In the genomic region with DNA sequence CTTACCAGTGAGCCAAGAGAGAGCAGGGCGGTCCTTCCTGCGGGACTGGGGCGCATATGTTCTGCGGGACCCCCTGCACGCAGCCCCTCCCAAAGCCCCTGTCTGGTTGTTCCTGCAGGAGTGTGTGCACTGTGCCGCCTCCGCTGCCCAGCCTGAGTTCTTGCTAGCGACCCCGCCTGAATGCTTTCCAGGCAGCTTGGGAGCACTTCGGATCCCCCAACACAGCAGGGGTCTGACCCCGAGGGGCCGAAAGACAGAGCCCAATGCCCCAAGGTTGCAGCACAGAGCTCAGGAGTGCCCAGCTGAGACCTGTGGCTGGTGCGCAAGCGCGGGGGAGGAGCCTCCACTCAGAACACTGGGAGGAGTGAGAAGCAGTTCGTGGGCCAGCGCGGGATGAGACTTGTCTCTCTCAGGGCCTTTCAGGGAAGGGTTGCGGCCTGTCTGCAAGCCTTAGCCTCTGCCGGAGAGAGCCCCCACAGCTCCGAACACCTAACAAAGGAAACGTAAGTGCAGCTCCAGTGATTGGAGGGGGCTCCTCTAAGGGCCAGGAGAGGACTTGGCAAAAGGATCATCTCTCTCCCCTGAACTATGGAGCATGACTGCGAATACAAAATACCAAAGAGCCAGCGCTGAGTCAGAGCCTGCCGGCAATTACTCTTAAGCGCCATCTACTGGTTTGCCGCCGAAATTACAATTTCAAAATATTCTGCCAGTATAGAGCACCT, we compare ENCODE assay signal across 8 cellular contexts. TPM values are rescaled to one million over a fixed set of nuclear protein-coding genes. Genes with fewer than 3 reads are reported as not detected.
A peak's percentile ranks its signal among the peaks of the same experiment; 100 is the strongest.
DNase-seq lines count a peak whose midpoint lies in the region; ATAC-seq and TF ChIP-seq lines count a peak whose summit lies in the region.

No MANE protein-coding gene starts in this region.

- CTCF ChIA-PET in CD8-positive, alpha-beta T cell (lab: Charles Lee): interaction anchor here (0.7 to 2.5 kb wide), 27 partner anchors 8 to 358 kb away, joined by 3 to 13 read pairs (median 4); partner anchors contain the start of gene GTF2A1
- CTCF ChIA-PET in activated CD8-positive, alpha-beta T cell treated with anti-CD3 and anti-CD28 coated beads for 36 hours (lab: Charles Lee): interaction anchor here (0.7 to 3.7 kb wide), 32 partner anchors 9 to 295 kb away, joined by 3 to 21 read pairs (median 4); partner anchors contain the start of gene TSHR

- H3K36me3 ChIP-seq in CD8-positive, alpha-beta T cell (ENCODE audit: insufficient read depth, low read length): no peaks in the 10 kb centered on the region

- peak; percentile 77 for TF ChIP-seq CTCF in CD8-positive, alpha-beta T cell (IDR thresholded peaks at IDR 0.05)
- TF ChIP-seq CTCF in activated CD8-positive, alpha-beta T cell treated with anti-CD3 and anti-CD28 coated beads for 36 hours (IDR thresholded peaks at IDR 0.05): peak; percentile 86

- intact Hi-C loops in CD8-positive, alpha-beta T cell (cut with DNase I, micrococcal nuclease): loop anchor here (1.0 to 10.0 kb wide), 11 partner anchors 49 to 363 kb away; partner anchors contain the start of genes SEL1L (in 2 of the 2), CEP128 (in 1 of the 2) and TSHR (in 1 of the 2)
- intact Hi-C loops in activated CD8-positive, alpha-beta T cell treated with anti-CD3 and anti-CD28 coated beads for 36 hours (cut with micrococcal nuclease): loop anchor here (1.0 kb wide), 1 partner anchor 211 kb away; no protein-coding TSS in a partner anchor

- peak overlapping the region; percentile 97 for H3K27ac Mint-ChIP-seq in CD8-positive, alpha-beta T cell
- peak overlapping the region; percentile 95 for H3K27ac Mint-ChIP-seq in activated CD8-positive, alpha-beta T cell treated with anti-CD3 and anti-CD28 coated beads for 36 hours

- H3K4me1 Mint-ChIP-seq in CD8-positive, alpha-beta T cell (ENCODE audit: low read depth): peaks cover 20% of the 10 kb centered on the region
- peaks cover 15% of the 10 kb centered on the region for H3K4me1 Mint-ChIP-seq in activated CD8-positive, alpha-beta T cell treated with anti-CD3 and anti-CD28 coated beads for 36 hours (ENCODE audit: low read depth)

- no peaks in the 10 kb centered on the region for H3K9me3 ChIP-seq in CD8-positive, alpha-beta T cell (ENCODE audit: low read length)

- peak; percentile 97 for ATAC-seq in CD8-positive, alpha-beta T cell
- ATAC-seq in GM19438 (IDR thresholded peaks at IDR 0.05; ENCODE audit: low read depth, unreplicated experiment) (peak; percentile 98), HG03575 (IDR thresholded peaks at IDR 0.05; ENCODE audit: extremely low read depth, insufficient number of reproducible peaks, low FRiP score, unreplicated experiment) (peak; percentile 81)
- ATAC-seq in activated CD8-positive, alpha-beta T cell treated with anti-CD3 and anti-CD28 coated beads for 36 hours: peak; percentile 97

- no peaks in the 10 kb centered on the region for H3K27me3 ChIP-seq in CD8-positive, alpha-beta T cell (ENCODE audit: insufficient read depth, low read length)

- H3K9me3 Mint-ChIP-seq in CD8-positive, alpha-beta T cell: no peaks in the 10 kb centered on the region
- H3K9me3 Mint-ChIP-seq in activated CD8-positive, alpha-beta T cell treated with anti-CD3 and anti-CD28 coated beads for 36 hours: no peaks in the 10 kb centered on the region

- H3K27ac ChIP-seq in CD8-positive, alpha-beta T cell (ENCODE audit: low read depth, low read length): peak overlapping the region; percentile 53

- peaks cover 12% of the 10 kb centered on the region for H3K4me1 ChIP-seq in CD8-positive, alpha-beta T cell (ENCODE audit: insufficient read depth, low read length)

- H3K27me3 Mint-ChIP-seq in CD8-positive, alpha-beta T cell (ENCODE audit: low read depth): no peaks in the 10 kb centered on the region
- H3K27me3 Mint-ChIP-seq in activated CD8-positive, alpha-beta T cell treated with anti-CD3 and anti-CD28 coated beads for 36 hours: no peaks in the 10 kb centered on the region

- DNase-seq in CD8-positive, alpha-beta T cell: peak; percentile 72 to 92 (median 84)
- DNase-seq in NCI-H82 (lab: John Stamatoyannopoulos, UW): peak; percentile 91
- DNase-seq in activated CD8-positive, alpha-beta T cell treated with anti-CD3 and anti-CD28 coated beads for 36 hours: peak; percentile 93
- DNase-seq in effector CD4-positive, alpha-beta T cell: peak; percentile 79
- peak; percentile 83 to 89 for DNase-seq in lung microvascular endothelial cell (ENCODE audit: low read depth in 2 of 2)
- peak; percentile 67 to 81 (median 76) for DNase-seq in stimulated activated CD4-positive, alpha-beta T cell treated with anti-CD3 and anti-CD28 coated beads, TNF-alpha, amount 100 ng/mL, for 48 hours (ENCODE audit: low read depth in 3 of 3)

- H3K4me3 ChIP-seq in CD8-positive, alpha-beta T cell (ENCODE audit: low read depth, low read length): peak overlapping the region; percentile 67

- no peaks in the 10 kb centered on the region for H3K36me3 Mint-ChIP-seq in CD8-positive, alpha-beta T cell
- H3K36me3 Mint-ChIP-seq in activated CD8-positive, alpha-beta T cell treated with anti-CD3 and anti-CD28 coated beads for 36 hours (ENCODE audit: low read depth): no peaks in the 10 kb centered on the region

- POLR2A ChIA-PET in CD8-positive, alpha-beta T cell (lab: Charles Lee): interaction anchor here (0.9 to 2.4 kb wide), 6 partner anchors 9 to 51 kb away, joined by 3 to 17 read pairs (median 5); partner anchors contain the start of gene GTF2A1
- POLR2A ChIA-PET in activated CD8-positive, alpha-beta T cell treated with anti-CD3 and anti-CD28 coated beads for 36 hours (lab: Charles Lee): interaction anchor here (0.5 to 1.5 kb wide), 4 partner anchors 8 to 239 kb away, joined by 3 read pairs; no protein-coding TSS in a partner anchor

- H3K4me3 Mint-ChIP-seq in CD8-positive, alpha-beta T cell: peak overlapping the region; percentile 94
- H3K4me3 Mint-ChIP-seq in activated CD8-positive, alpha-beta T cell treated with anti-CD3 and anti-CD28 coated beads for 36 hours: peak overlapping the region; percentile 90

RNA-seq across cellular contexts. Expression of gene GTF2A1, which starts 50.5 kb away (rescaled TPM):
- total RNA-seq in CD8-positive, alpha-beta T cell: 10 to 100 TPM; 12.6 to 14.6 TPM
- 10 to 100 TPM; 34.3 to 35.9 TPM for total RNA-seq in activated CD8-positive, alpha-beta T cell treated with anti-CD3 and anti-CD28 coated beads for 36 hours
- total RNA-seq in lung microvascular endothelial cell: 23.8 and 44.8 TPM in 2 replicates

Comparison
In these comparisons a context has a peak if more than half of its experiments do, and no peak if none do; other contexts are left out.
1. Peak in every context shown above with its lines: DNase-seq, ATAC-seq, H3K4me3 ChIP-seq and H3K27ac ChIP-seq.